Comparison of ENCODE assay signal across 1 cellular context in the genomic region with DNA sequence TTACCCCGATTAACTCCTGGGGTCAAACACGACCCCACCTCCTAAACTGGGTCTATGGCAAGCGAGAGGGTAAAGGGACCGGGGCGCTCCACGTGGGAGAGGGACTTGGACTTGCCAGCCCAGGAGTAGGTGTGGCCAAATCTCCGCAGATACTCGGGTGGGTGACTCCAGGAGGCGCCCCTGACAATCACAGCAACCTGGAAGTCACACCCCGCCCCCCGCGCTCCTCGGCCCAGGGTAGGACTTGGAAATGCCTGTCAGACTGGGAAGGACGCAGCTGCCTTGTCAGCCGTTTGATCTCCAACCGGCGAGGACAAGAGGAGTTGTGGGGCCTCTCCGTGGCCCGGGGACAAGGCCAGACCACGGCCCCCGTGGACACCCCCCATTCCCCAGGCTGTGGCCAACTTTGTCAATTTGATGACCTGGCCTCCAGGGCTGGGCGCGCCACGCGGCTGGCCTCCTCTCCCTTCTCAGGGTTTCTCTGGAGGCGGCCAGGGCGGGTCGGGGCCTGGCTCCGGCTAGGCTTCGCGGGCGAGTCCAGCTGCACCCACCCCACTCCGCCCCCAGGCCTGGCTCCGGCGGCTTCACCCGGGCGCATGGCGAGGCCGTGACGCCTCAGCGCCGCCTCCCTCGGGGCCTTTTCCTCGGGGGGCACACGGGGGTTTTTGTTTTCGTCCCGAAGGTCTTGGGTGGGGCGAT.
TF ChIP-seq lines count a peak whose summit lies in the region.

No MANE protein-coding gene starts in this region.

TF ChIP-seq in IMR-90, 13 proteins besides CTCF, POLR2A, EP300 and RAD21 (continued from another document):
- TF ChIP-seq SMC3 (IDR thresholded peaks at IDR 0.05; ENCODE audit: low read depth, low read length): no peak
